21 cellular contexts compared by ENCODE assay signal in genomic region chr11:3639841-3640240, GRCh38. TPM values are rescaled to one million over a fixed set of nuclear protein-coding genes. Genes with fewer than 3 reads are reported as not detected.
"Had no signal": no experiment of that assay in that cellular context is flagged by ENCODE, and none has a peak within 500 bp of the region (broad histone marks: within the 10 kb centered on the region; RNA-seq: fewer than 3 reads in every experiment).

No MANE protein-coding gene starts in this region.

- H3K36me3 ChIP-seq: MG63 had no signal

- DNase-seq: KBM-7, MG63, NCI-H1092, NCI-H1105 treated with DMSO at 0.1 percent for 48 hours, NCI-H1417 treated with DMSO at 0.1 percent for 48 hours, NCI-H187, NCI-H2029, NCI-H2081 treated with DMSO at 0.1 percent for 48 hours, NCI-H2171, NCI-H226, NCI-H446, NCI-H510A, NCI-H524 treated with DMSO at 0.1 percent for 48 hours, NCI-H69, NCI-H774, RPMI8226, SHP77, SK-N-SH, SW 1271 had no signal

- H3K9me3 ChIP-seq: MG63, SK-N-SH had no signal

- H3K27me3 ChIP-seq: MG63 had no signal

- H3K4me3 ChIP-seq: MG63 had no signal

RNA-seq across cellular contexts. Expression of gene ART5, which starts 2.0 kb away (rescaled TPM):
- total RNA-seq: HT-29, SK-MEL-5 had no signal

RNA-seq across cellular contexts. Expression of gene ART1, which starts 5.1 kb away (rescaled TPM):
- total RNA-seq: HT-29, SK-MEL-5 had no signal
